In the genomic region with DNA sequence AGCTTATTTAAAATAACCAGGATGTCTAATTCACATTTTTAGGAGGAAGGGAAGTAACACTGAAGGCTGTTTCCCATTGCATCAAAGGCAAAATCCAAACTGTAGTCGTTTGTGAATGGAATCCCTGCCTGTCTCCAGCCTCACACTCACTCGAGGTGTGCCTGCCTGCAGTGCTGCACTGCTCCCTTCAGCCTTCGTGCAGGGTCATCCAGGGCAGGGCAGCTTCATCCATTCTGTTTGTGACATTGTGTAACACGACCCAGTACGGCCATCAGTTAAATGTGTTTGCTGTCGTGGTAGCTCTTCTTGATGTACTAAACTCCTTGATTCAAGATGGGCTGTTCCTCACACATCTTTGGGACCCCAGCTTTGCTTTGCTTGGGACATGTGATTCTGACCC, we compare ENCODE assay signal across 22 cellular contexts. TPM values are rescaled to one million over a fixed set of nuclear protein-coding genes. Genes with fewer than 3 reads are reported as not detected.
"Had no signal": no experiment of that assay in that cellular context is flagged by ENCODE, and none has a peak within 500 bp of the region (broad histone marks: within the 10 kb centered on the region; RNA-seq: fewer than 3 reads in every experiment).

No MANE protein-coding gene starts in this region.

- H3K36me3 ChIP-seq: adrenal gland, tibial artery, uterus had no signal

- H2AFZ ChIP-seq: hepatocyte had no signal

- DNase-seq: activated CD4-positive, alpha-beta T cell treated with anti-CD3 and anti-CD28 coated beads for 1 hour; activated effector memory CD4-positive, alpha-beta T cell treated with anti-CD3 and anti-CD28 coated beads, Interleukin-2, amount 50 U/mL, for 16 hours; activated T-cell treated with anti-CD3 and anti-CD28 coated beads, Interleukin-2, amount 50 U/mL, for 72 hours; adrenal gland; cerebellar nuclear complex; effector CD4-positive, alpha-beta T cell; psoas muscle; right cardiac atrium; stimulated activated CD4-positive, alpha-beta T cell treated with anti-CD3 and anti-CD28 coated beads, Interleukin-2, amount 100 ng/mL, for 24 hours; stimulated activated naive CD8-positive, alpha-beta T cell treated with anti-CD3 and anti-CD28 coated beads, Interleukin-15, Interleukin-2, amounts not matched to agents 100 U/mL and 50 U/mL, for 24 hours; substantia nigra; T-helper 2 cell; tibial artery; uterus had no signal

- H3K4me3 ChIP-seq: adrenal gland, hepatocyte, lung, psoas muscle, tibial artery, uterus had no signal

- H3K27ac ChIP-seq: adrenal gland, hepatocyte, psoas muscle, tibial artery, uterus, VCaP had no signal

- H3K9me3 ChIP-seq: adrenal gland, psoas muscle, uterus had no signal

- H3K4me1 ChIP-seq: uterus had no signal

- FAIRE-seq: astrocyte, bronchial epithelial cell, keratinocyte had no signal

- H3K27me3 ChIP-seq: adrenal gland, hepatocyte, tibial artery, uterus had no signal

- ATAC-seq: activated naive CD4-positive, alpha-beta T cell treated with anti-CD3 and anti-CD28 coated beads, Interleukin-2, amount 50 U/mL, for 72 hours; activated T-cell treated with anti-CD3 and anti-CD28 coated beads, Interleukin-2, amount 50 U/mL, for 72 hours; left lobe of liver; stimulated activated naive CD8-positive, alpha-beta T cell treated with anti-CD3 and anti-CD28 coated beads, Interleukin-15, Interleukin-2, amounts not matched to agents 100 U/mL and 50 U/mL, for 24 hours had no signal

- H3K4me2 ChIP-seq: hepatocyte had no signal

RNA-seq across cellular contexts. Expression of gene LDLRAD3, which starts 34.3 kb away (rescaled TPM):
- total RNA-seq: activated T-cell treated with anti-CD3 and anti-CD28 coated beads, Interleukin-2, amount 50 U/mL, for 72 hours had no signal
